Comparison of ENCODE assay signal across 8 cellular contexts in the genomic region with DNA sequence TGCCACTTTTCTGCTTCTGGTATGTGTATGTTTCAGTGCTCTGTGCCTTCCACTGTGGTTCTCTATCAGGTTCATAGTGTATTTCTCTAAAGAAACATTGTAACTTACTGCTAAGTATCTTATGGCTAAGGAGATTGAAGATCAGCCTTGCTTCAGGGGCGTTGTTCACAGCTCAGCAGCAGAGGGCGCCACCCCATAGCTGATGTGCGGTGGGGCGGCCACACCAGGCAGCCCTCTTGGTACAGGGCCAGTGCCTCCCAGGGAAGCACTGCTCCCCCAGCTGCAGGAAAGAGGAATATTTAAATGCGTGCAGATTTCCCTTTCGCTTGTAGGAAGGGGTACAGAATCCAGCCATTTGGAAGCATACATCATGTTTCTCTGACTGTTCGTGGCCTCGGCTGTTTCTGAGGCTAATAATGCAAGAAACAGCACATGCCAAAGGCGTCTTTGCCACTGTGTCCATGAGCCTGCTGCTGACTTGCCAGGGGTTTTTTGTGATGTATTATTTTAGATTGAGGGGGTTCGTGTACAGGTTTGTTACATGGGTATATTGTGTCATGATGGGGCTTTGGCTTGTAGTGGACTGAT.
DNase-seq lines count a peak whose midpoint lies in the region; ATAC-seq and TF ChIP-seq lines count a peak whose summit lies in the region.
"Not testable (repeated sequence)": the region's sequence is repeated elsewhere in the genome, so short reads cannot be mapped to it uniquely, and the experiment has no call there.

No MANE protein-coding gene starts in this region.

- TF ChIP-seq EP300 in SK-N-SH (IDR thresholded peaks at IDR 0.05; ENCODE audit: borderline replicate concordance in 1 of 2, low read depth in 1 of 2, low read length in 1 of 2), result not testable (repeated sequence)

- WGBS in SK-N-SH (ENCODE audit: low lambda C conversion rate), result 23% methylated on average over 7 of the region's 10 CpGs
- WGBS in mesendoderm (ENCODE audit: extremely low coverage, insufficient coverage, low lambda C conversion rate), result no CpG with 5 or more reads among the region's 10 CpGs

- not testable (repeated sequence) for H3K79me1 ChIP-seq in mesendoderm (ENCODE audit: low read length)

- TF ChIP-seq CTCF in SK-N-SH (IDR thresholded peaks at IDR 0.05), result peak; percentile 89

- TF ChIP-seq RAD21 in SK-N-SH (IDR thresholded peaks at IDR 0.05; ENCODE audit: low read length), result peak; percentile 77

- not testable (repeated sequence) for TF ChIP-seq POLR2A in erythroblast (IDR thresholded peaks at IDR 0.05; ENCODE audit: low read length)

- H2AFZ ChIP-seq in SK-N-SH (ENCODE audit: low read depth), result peak overlapping the region; percentile 61; the same call in 1 of the 2 replicates

- not testable (repeated sequence) for H4K20me1 ChIP-seq in SK-N-SH (ENCODE audit: insufficient read depth)

- not testable (repeated sequence) for H2BK5ac ChIP-seq in mesendoderm (ENCODE audit: low read length)

- peak; percentile 47 for ATAC-seq in GM21717 (IDR thresholded peaks at IDR 0.05; ENCODE audit: unreplicated experiment)

- DNase-seq in CD1c-positive myeloid dendritic cell (ENCODE audit: extremely low spot score) (peak; percentile 68), NCI-H1436 treated with DMSO at 0.1 percent for 48 hours (lab: John Stamatoyannopoulos, UW) (peak; percentile 34), SK-N-SH (peak; percentile 41), activated T-helper 1 cell treated with Interleukin-2 at 50 U/mL for 16 hours (ENCODE audit: low read depth) (peak; percentile 45), erythroblast (lab: John Stamatoyannopoulos, UW) (peak; percentile 77 to 88), mesendoderm (peak; percentile 63)
- DNase-seq in stimulated activated CD4-positive, alpha-beta T cell treated with anti-CD3 and anti-CD28 coated beads, TNF-alpha, amount 100 ng/mL, for 4 hours (ENCODE audit: low read depth in 3 of 3), result peak; percentile 53 to 59 (median 58)

- H3K4ac ChIP-seq in mesendoderm (ENCODE audit: low read depth, low read length), result not testable (repeated sequence)

- H4K8ac ChIP-seq in mesendoderm (ENCODE audit: low read depth, low read length), result not testable (repeated sequence)

- H3K9ac ChIP-seq in SK-N-SH; mesendoderm (ENCODE audit: low read length): not testable (repeated sequence)

- H3K18ac ChIP-seq in mesendoderm (ENCODE audit: low read length), result not testable (repeated sequence)

- not testable (repeated sequence) for H3F3A ChIP-seq in SK-N-SH (replicated peaks; ENCODE audit: insufficient read depth)

- not testable (repeated sequence) for H3K79me2 ChIP-seq in SK-N-SH (ENCODE audit: insufficient read depth); mesendoderm (ENCODE audit: control insufficient read depth, insufficient read depth, low read length)

- H3K4me1 ChIP-seq in SK-N-SH (ENCODE audit: control insufficient read depth in 1 of 2, insufficient read depth in 2 of 2, low read depth in 1 of 2, low read length in 1 of 2); mesendoderm (ENCODE audit: control insufficient read depth, low read depth, low read length): not testable (repeated sequence)

- 0 out of 2 replicates have a peak overlapping the region, but pooled peaks have one; percentile 45 for H3K4me2 ChIP-seq in SK-N-SH
- not testable (repeated sequence) for H3K4me2 ChIP-seq in mesendoderm (ENCODE audit: low read length)

- POLR2A ChIA-PET in SK-N-SH (lab: Yijun Ruan, JAX), result not testable (repeated sequence)

- not testable (repeated sequence) for H3K36me3 ChIP-seq in SK-N-SH (replicated peaks in 1 of 2; ENCODE audit: control insufficient read depth in 1 of 2, insufficient read depth in 2 of 2, low read length in 1 of 2); mesendoderm (ENCODE audit: control insufficient read depth, insufficient read depth, low read length)

- not testable (repeated sequence) for H3K27me3 ChIP-seq in SK-N-SH (ENCODE audit: insufficient read depth); mesendoderm (ENCODE audit: insufficient read depth, low read length, poor library complexity)

- H3K9me2 ChIP-seq in SK-N-SH, result not testable (repeated sequence)

- CTCF ChIA-PET in SK-N-SH (lab: Yijun Ruan, JAX), result interaction anchor here (0.6 to 2.1 kb wide), 8 partner anchors 76 to 183 kb away, joined by 3 to 18 read pairs (median 4); partner anchors contain the start of genes TTC19 and ZSWIM7

- not testable (repeated sequence) for H3K23ac ChIP-seq in mesendoderm (ENCODE audit: low read length)

- not testable (repeated sequence) for H3K4me3 ChIP-seq in SK-N-SH (ENCODE audit: low read depth in 2 of 2, low read length in 1 of 2); mesendoderm (ENCODE audit: low read length)

- H2AK5ac ChIP-seq in mesendoderm (ENCODE audit: low read length), result not testable (repeated sequence)

- H2BK120ac ChIP-seq in mesendoderm (ENCODE audit: low read depth, low read length), result not testable (repeated sequence)

- not testable (repeated sequence) for H3K56ac ChIP-seq in mesendoderm (ENCODE audit: low read length)

- not testable (repeated sequence) for H3K9me3 ChIP-seq in SK-N-SH

- H3K27ac ChIP-seq in SK-N-SH (ENCODE audit: low read depth in 2 of 2, low read length in 1 of 2); mesendoderm (ENCODE audit: low read depth, low read length): not testable (repeated sequence)

- H4K5ac ChIP-seq in mesendoderm (ENCODE audit: low read length), result not testable (repeated sequence)

- H2BK15ac ChIP-seq in mesendoderm (replicated peaks; ENCODE audit: low read depth), result not testable (repeated sequence)

TF ChIP-seq in SK-N-SH, 30 proteins besides CTCF, POLR2A, EP300 and RAD21:
- TF ChIP-seq SMC3 (IDR thresholded peaks at IDR 0.05; ENCODE audit: low read depth, low read length) (peak; percentile 79), NFIC (IDR thresholded peaks at IDR 0.05; ENCODE audit: borderline replicate concordance) (peak; percentile 64)
TF ChIP-seq in SK-N-SH: peak in this region for 2; not testable (repeated sequence) for 28.
